In genomic region chr11:129610125-129610524, GRCh38 we compare ENCODE assay signal across 18 cellular contexts.
"Had no signal": no experiment of that assay in that cellular context is flagged by ENCODE, and none has a peak within 500 bp of the region (broad histone marks: within the 10 kb centered on the region; RNA-seq: fewer than 3 reads in every experiment).

No MANE protein-coding gene starts in this region.

- H3K9me3 ChIP-seq: right lobe of liver, stomach, testis, upper lobe of left lung had no signal

- H3K4me3 ChIP-seq: right lobe of liver, smooth muscle cell, stomach, testis, upper lobe of left lung had no signal

- H3K27ac ChIP-seq: parathyroid adenoma, right lobe of liver, stomach, testis, upper lobe of left lung had no signal

- H3K36me3 ChIP-seq: right lobe of liver, stomach, upper lobe of left lung had no signal

- H3K9ac ChIP-seq: parathyroid adenoma had no signal

- FAIRE-seq: endothelial cell of umbilical vein had no signal

- H3K79me2 ChIP-seq: parathyroid adenoma had no signal

- DNase-seq: activated B cell treated with CpG ODN at 0.5 μM for 24 hours; activated CD4-positive, alpha-beta memory T cell treated with anti-CD3 and anti-CD28 coated beads for 36 hours; activated CD4-positive, alpha-beta T cell treated with anti-CD3 and anti-CD28 coated beads for 4 hours; activated naive CD8-positive, alpha-beta T cell treated with anti-CD3 and anti-CD28 coated beads for 36 hours; activated T-cell treated with anti-CD3 and anti-CD28 coated beads for 4 hours; amniotic stem cell; dermis blood vessel endothelial cell; effector memory CD4-positive, alpha-beta T cell; naive thymus-derived CD4-positive, alpha-beta T cell; right lobe of liver; stimulated activated CD4-positive, alpha-beta T cell treated with anti-CD3 and anti-CD28 coated beads, Interleukin-4, amount 100 ng/mL, for 1 hour; stomach; T-helper 9 cell; testis had no signal

- H3K4me1 ChIP-seq: parathyroid adenoma, right lobe of liver, testis, upper lobe of left lung had no signal

- H3K4me2 ChIP-seq: smooth muscle cell had no signal

- H3K27me3 ChIP-seq: right lobe of liver, stomach, testis, upper lobe of left lung had no signal

- H2AFZ ChIP-seq: parathyroid adenoma had no signal
